In genomic region chr4:40057540-40058091, GRCh38 we compare ENCODE assay signal across 8 cellular contexts. TPM values are rescaled to one million over a fixed set of nuclear protein-coding genes. Genes with fewer than 3 reads are reported as not detected.
DNase-seq lines count a peak whose midpoint lies in the region; ATAC-seq and TF ChIP-seq lines count a peak whose summit lies in the region.

No MANE protein-coding gene starts in this region.

- no peaks in the 10 kb centered on the region for H3K27me3 Mint-ChIP-seq in progenitor cell of endocrine pancreas

- peak overlapping the region; percentile 98 to 100 for H3K27ac ChIP-seq in uterus

- DNase-seq in GM13976 (ENCODE audit: low spot score) (peak; percentile 90), NCI-H1417 (lab: John Stamatoyannopoulos, UW) (peak; percentile 83 to 96 (median 86)), T follicular helper cell (ENCODE audit: low read depth) (peak; percentile 54), amniotic stem cell (lab: John Stamatoyannopoulos, UW) (peak; percentile 84), left cardiac atrium (peak; percentile 75), progenitor cell of endocrine pancreas (ENCODE audit: low spot score, unreplicated experiment) (peak; percentile 41), uterus (peak; percentile 69 to 88)

- no peaks in the 10 kb centered on the region for H3K9me3 Mint-ChIP-seq in progenitor cell of endocrine pancreas (ENCODE audit: low read depth)

- TF ChIP-seq CTCF in GM13976 (IDR thresholded peaks at IDR 0.05; ENCODE audit: borderline replicate concordance, control extremely low read depth, extremely low read depth, insufficient read depth, missing control alignments), result no peak
- no peak for TF ChIP-seq CTCF in progenitor cell of endocrine pancreas (IDR thresholded peaks at IDR 0.05; ENCODE audit: unreplicated experiment)
- no peak for TF ChIP-seq CTCF in uterus (IDR thresholded peaks at IDR 0.05)

- peaks cover 9% of the 10 kb centered on the region for H3K36me3 Mint-ChIP-seq in progenitor cell of endocrine pancreas (ENCODE audit: insufficient read depth)

- in situ Hi-C loops in GM13976 (cut with MboI; ENCODE audit: low sequenced_read_pairs, unreplicated experiment), result no loop called here

- ATAC-seq in HG02763 (IDR thresholded peaks at IDR 0.05; ENCODE audit: unreplicated experiment) (peak; percentile 68), left cardiac atrium (peak; percentile 75 to 80)

- intact Hi-C loops in left cardiac atrium (cut with DNase I), result loop anchor here (5.0 to 10.0 kb wide), 3 partner anchors 80 to 250 kb away; partner anchors contain the start of gene PDS5A (in 1 of the 2)
- intact Hi-C loops in uterus (cut with DNase I; ENCODE audit: low total_unique reads), result no loop called here

- H3K36me3 ChIP-seq in uterus, result no peaks in the 10 kb centered on the region

- H3K4me1 ChIP-seq in uterus, result peaks cover 0 to 6% of the 10 kb centered on the region in 2 donors

- no peaks in the 10 kb centered on the region for H3K9me3 ChIP-seq in uterus

- H3K4me1 Mint-ChIP-seq in progenitor cell of endocrine pancreas (ENCODE audit: low read depth), result peaks cover 22% of the 10 kb centered on the region

- H3K4me3 ChIP-seq in uterus, result peak overlapping the region; percentile 68 to 90

- H3K27me3 ChIP-seq in uterus, result no peaks in the 10 kb centered on the region

- TF ChIP-seq POLR2A in uterus (IDR thresholded peaks at IDR 0.05), result peak; percentile 39 to 73

- H3K4me3 Mint-ChIP-seq in progenitor cell of endocrine pancreas (ENCODE audit: low read depth), result peak overlapping the region; percentile 89

- H3K27ac Mint-ChIP-seq in progenitor cell of endocrine pancreas, result peak overlapping the region; percentile 99

RNA-seq across cellular contexts. Expression of gene N4BP2, which starts 1.0 kb away (rescaled TPM):
- total RNA-seq in left cardiac atrium, result 1 to 10 TPM; 4.3 to 4.7 TPM
- total RNA-seq in progenitor cell of endocrine pancreas, result 49.3 and 50.5 TPM in 2 replicates
- total RNA-seq in uterus, result 10 to 100 TPM in 2 of 4 donors, 1 to 10 TPM in 2; 7.4 to 67.4 (median 13.8) TPM

Comparison
In these comparisons a context has a peak if more than half of its experiments do, and no peak if none do; other contexts are left out.
1. Peak in every context shown above with its lines: DNase-seq, ATAC-seq, H3K4me3 ChIP-seq and H3K27ac ChIP-seq.